Comparison of ENCODE assay signal across 3 cellular contexts in the genomic region with DNA sequence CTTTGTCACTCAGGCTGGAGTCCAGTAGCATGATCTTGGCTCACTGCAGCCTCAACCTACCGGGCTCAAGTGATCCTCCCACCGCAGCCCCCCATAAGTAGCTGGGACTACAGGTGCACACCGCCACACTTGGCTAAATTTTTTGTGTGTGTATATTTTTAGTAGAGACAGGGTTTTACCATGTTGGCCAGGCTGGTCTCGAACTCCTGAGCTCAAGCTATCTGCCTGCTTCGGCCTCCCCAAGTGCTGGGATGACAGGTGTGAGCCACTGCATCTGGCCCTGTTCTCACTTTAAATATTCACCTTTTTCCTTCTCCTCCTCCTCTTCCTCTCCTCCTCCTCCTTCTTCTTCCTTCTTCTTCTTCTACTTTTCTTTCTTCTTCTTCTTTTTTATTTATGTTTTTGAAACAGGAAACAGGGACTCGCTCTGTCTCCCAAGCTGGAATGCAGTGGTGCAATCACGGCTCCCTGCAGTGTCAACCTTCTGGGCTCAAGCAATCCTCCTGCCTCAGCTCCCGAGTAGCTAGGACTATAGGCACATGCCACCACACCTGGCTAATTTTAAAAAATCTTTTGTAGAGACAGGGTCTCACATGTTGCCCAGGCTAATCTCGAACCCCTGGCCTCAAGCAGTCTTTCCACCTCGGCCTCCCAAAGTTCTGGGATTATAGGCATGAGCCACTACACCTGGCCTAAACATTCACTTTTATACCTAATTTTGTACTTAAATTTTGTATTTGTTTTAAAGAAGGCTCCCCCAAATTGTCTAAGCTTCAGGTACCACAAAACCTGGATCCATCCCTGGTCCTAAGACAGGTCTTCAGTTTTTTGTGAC.
TF ChIP-seq lines count a peak whose summit lies in the region.

No MANE protein-coding gene starts in this region.

TF ChIP-seq in A549, 52 proteins besides CTCF, POLR2A, EP300 and RAD21:
- TF ChIP-seq, protein P1, sequence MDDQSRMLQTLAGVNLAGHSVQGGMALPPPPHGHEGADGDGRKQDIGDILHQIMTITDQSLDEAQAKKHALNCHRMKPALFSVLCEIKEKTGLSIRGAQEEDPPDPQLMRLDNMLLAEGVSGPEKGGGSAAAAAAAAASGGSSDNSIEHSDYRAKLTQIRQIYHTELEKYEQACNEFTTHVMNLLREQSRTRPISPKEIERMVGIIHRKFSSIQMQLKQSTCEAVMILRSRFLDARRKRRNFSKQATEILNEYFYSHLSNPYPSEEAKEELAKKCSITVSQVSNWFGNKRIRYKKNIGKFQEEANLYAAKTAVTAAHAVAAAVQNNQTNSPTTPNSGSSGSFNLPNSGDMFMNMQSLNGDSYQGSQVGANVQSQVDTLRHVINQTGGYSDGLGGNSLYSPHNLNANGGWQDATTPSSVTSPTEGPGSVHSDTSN (IDR thresholded peaks at IDR 0.05): no peak
- peak in 1 of 2 experiments; percentile 66; a peak in 1 of 4 replicates for TF ChIP-seq CEBPB (IDR thresholded peaks at IDR 0.05)

TF ChIP-seq in Ishikawa, 13 proteins besides CTCF, POLR2A, EP300 and RAD21:
- TF ChIP-seq, protein P2, sequence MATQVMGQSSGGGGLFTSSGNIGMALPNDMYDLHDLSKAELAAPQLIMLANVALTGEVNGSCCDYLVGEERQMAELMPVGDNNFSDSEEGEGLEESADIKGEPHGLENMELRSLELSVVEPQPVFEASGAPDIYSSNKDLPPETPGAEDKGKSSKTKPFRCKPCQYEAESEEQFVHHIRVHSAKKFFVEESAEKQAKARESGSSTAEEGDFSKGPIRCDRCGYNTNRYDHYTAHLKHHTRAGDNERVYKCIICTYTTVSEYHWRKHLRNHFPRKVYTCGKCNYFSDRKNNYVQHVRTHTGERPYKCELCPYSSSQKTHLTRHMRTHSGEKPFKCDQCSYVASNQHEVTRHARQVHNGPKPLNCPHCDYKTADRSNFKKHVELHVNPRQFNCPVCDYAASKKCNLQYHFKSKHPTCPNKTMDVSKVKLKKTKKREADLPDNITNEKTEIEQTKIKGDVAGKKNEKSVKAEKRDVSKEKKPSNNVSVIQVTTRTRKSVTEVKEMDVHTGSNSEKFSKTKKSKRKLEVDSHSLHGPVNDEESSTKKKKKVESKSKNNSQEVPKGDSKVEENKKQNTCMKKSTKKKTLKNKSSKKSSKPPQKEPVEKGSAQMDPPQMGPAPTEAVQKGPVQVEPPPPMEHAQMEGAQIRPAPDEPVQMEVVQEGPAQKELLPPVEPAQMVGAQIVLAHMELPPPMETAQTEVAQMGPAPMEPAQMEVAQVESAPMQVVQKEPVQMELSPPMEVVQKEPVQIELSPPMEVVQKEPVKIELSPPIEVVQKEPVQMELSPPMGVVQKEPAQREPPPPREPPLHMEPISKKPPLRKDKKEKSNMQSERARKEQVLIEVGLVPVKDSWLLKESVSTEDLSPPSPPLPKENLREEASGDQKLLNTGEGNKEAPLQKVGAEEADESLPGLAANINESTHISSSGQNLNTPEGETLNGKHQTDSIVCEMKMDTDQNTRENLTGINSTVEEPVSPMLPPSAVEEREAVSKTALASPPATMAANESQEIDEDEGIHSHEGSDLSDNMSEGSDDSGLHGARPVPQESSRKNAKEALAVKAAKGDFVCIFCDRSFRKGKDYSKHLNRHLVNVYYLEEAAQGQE (IDR thresholded peaks at IDR 0.05; ENCODE audit: low read depth): no peak
- TF ChIP-seq, protein P3, sequence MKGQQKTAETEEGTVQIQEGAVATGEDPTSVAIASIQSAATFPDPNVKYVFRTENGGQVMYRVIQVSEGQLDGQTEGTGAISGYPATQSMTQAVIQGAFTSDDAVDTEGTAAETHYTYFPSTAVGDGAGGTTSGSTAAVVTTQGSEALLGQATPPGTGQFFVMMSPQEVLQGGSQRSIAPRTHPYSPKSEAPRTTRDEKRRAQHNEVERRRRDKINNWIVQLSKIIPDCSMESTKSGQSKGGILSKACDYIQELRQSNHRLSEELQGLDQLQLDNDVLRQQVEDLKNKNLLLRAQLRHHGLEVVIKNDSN (IDR thresholded peaks at IDR 0.05): no peak
- TF ChIP-seq EGR1 (IDR thresholded peaks at IDR 0.05) (no peak), ZBTB7A (IDR thresholded peaks at IDR 0.05; ENCODE audit: low read depth) (no peak), TCF12 (IDR thresholded peaks at IDR 0.05; ENCODE audit: low read depth) (no peak), YY1 (IDR thresholded peaks at IDR 0.05; ENCODE audit: low read depth) (no peak), CEBPB (IDR thresholded peaks at IDR 0.05) (peak; percentile 93), TEAD4 (IDR thresholded peaks at IDR 0.05) (peak; percentile 67)
- TF ChIP-seq, protein P4, sequence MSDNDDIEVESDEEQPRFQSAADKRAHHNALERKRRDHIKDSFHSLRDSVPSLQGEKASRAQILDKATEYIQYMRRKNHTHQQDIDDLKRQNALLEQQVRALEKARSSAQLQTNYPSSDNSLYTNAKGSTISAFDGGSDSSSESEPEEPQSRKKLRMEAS (IDR thresholded peaks at IDR 0.05): no peak

TF ChIP-seq in GM12878, 131 proteins besides CTCF, POLR2A, EP300 and RAD21 (continued from another document):
- no peak for TF ChIP-seq E2F4 (IDR thresholded peaks at IDR 0.05; ENCODE audit: low read depth, low read length)
- TF ChIP-seq ZBTB4 (CRISPR knock-in tag; IDR thresholded peaks at IDR 0.05): no peak
- no peak for TF ChIP-seq SMAD5 (IDR thresholded peaks at IDR 0.05; ENCODE audit: low read depth)
- no peak for TF ChIP-seq CEBPZ (IDR thresholded peaks at IDR 0.05; ENCODE audit: low read depth, low read length)
- TF ChIP-seq, protein P5, sequence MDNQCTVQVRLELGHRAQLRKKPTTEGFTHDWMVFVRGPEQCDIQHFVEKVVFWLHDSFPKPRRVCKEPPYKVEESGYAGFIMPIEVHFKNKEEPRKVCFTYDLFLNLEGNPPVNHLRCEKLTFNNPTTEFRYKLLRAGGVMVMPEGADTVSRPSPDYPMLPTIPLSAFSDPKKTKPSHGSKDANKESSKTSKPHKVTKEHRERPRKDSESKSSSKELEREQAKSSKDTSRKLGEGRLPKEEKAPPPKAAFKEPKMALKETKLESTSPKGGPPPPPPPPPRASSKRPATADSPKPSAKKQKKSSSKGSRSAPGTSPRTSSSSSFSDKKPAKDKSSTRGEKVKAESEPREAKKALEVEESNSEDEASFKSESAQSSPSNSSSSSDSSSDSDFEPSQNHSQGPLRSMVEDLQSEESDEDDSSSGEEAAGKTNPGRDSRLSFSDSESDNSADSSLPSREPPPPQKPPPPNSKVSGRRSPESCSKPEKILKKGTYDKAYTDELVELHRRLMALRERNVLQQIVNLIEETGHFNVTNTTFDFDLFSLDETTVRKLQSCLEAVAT (IDR thresholded peaks at IDR 0.05): no peak
- no peak for TF ChIP-seq E2F8 (IDR thresholded peaks at IDR 0.05; ENCODE audit: low read depth, partially characterized antibody)
- 0 out of 2 replicates have a peak, but pooled peaks have one; percentile 8 for TF ChIP-seq FOXK2 (IDR thresholded peaks at IDR 0.05)
- 0 out of 2 replicates have a peak, but pooled peaks have one; percentile 10 for TF ChIP-seq NFXL1 (IDR thresholded peaks at IDR 0.05; ENCODE audit: borderline replicate concordance)
- no peak for TF ChIP-seq CHD4 (IDR thresholded peaks at IDR 0.05)
TF ChIP-seq in GM12878: peak in this region for 2.
